8 cellular contexts compared by ENCODE assay signal in the genomic region with DNA sequence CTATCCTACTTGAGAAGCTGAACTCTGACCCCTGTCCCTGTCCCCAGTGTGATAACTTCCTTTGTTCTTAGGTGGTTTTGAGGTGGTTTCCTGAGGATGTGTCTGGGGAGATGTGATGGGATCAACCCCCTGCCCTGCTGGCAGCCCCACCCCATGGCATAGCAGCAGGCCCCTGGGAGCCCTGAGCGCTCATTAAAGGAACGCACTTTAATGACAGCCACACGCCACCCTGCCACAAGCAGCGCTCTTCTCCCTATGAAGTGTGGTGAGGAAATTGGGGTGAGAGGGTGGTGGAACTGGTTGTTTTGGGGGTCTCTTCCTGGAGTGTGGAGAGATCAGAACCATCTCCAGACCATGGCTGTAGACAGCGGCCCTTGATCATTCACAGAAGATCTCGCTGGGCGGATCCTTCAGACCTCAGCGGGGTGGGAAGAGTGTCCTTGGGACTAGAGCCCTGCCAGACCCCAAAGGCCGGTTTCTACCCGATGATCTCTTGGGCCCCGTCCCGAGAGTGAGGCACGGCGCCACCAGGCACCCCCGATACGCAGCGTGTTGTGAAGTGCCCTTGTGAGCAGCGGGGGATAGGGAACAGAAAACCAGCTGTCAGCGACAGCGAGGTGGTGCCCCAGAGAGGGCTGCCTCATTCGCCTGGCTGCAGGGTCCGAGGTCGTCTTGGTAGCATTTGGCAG. TPM values are rescaled to one million over a fixed set of nuclear protein-coding genes. Genes with fewer than 3 reads are reported as not detected.
DNase-seq lines count a peak whose midpoint lies in the region; ATAC-seq and TF ChIP-seq lines count a peak whose summit lies in the region.

No MANE protein-coding gene starts in this region.

- H3K36me3 Mint-ChIP-seq in CD4-positive, alpha-beta T cell (ENCODE audit: low read depth) = peaks cover 34% of the 10 kb centered on the region
- no peaks in the 10 kb centered on the region for H3K36me3 Mint-ChIP-seq in neural progenitor cell

- peaks cover 47% of the 10 kb centered on the region for H3K4me1 Mint-ChIP-seq in CD4-positive, alpha-beta T cell (ENCODE audit: low read depth)
- peaks cover 32% of the 10 kb centered on the region for H3K4me1 Mint-ChIP-seq in neural progenitor cell

- H3K27ac ChIP-seq in CD4-positive, alpha-beta T cell (ENCODE audit: low read depth, low read length) = peak overlapping the region; percentile 77
- H3K27ac ChIP-seq in colonic mucosa (peak overlapping the region; percentile 62), neural progenitor cell (no peak overlapping the region)

- no peak for TF ChIP-seq CTCF in CD4-positive, alpha-beta T cell (IDR thresholded peaks at IDR 0.05)
- TF ChIP-seq CTCF in colonic mucosa (IDR thresholded peaks at IDR 0.05) (no peak), neural progenitor cell (IDR thresholded peaks at IDR 0.05) (no peak), GM20000 (IDR thresholded peaks at IDR 0.05; ENCODE audit: extremely low read depth, missing control alignments) (no peak)

- no peak for ATAC-seq in CD4-positive, alpha-beta T cell (ENCODE audit: poor library complexity)
- ATAC-seq in HG03460 (IDR thresholded peaks at IDR 0.05; ENCODE audit: unreplicated experiment) = peak; percentile 13

- POLR2A ChIA-PET in CD4-positive, alpha-beta T cell (lab: Charles Lee) = interaction anchor here (0.6 to 2.4 kb wide), 13 partner anchors 10 to 647 kb away, joined by 3 to 35 read pairs (median 3); a partner anchor contains a TSS

- H3K4me3 ChIP-seq in colonic mucosa (no peak overlapping the region), neural progenitor cell (no peak overlapping the region)

- peak overlapping the region; percentile 86 for H3K4me3 Mint-ChIP-seq in CD4-positive, alpha-beta T cell
- H3K4me3 Mint-ChIP-seq in neural progenitor cell = no peak overlapping the region

- H3K36me3 ChIP-seq in colonic mucosa (no peaks in the 10 kb centered on the region), neural progenitor cell (no peaks in the 10 kb centered on the region)

- no peaks in the 10 kb centered on the region for H3F3A ChIP-seq in neural progenitor cell (ENCODE audit: low read depth)

- H3K9me3 ChIP-seq in CD4-positive, alpha-beta T cell (ENCODE audit: control insufficient read depth, low read length) = no peaks in the 10 kb centered on the region
- H3K9me3 ChIP-seq in colonic mucosa (no peaks in the 10 kb centered on the region), neural progenitor cell (ENCODE audit: low read depth) (no peaks in the 10 kb centered on the region)

- DNase-seq in CD4-positive, alpha-beta T cell = peak in 1 of 10 experiments; percentile 15
- DNase-seq in colonic mucosa (no peak), neural progenitor cell (ENCODE audit: low spot score) (no peak), GM20000 (ENCODE audit: low spot score) (no peak), cerebellum (ENCODE audit: low spot score) (no peak), NCI-H2107 treated with DMSO at 0.1 percent for 48 hours (lab: John Stamatoyannopoulos, UW; ENCODE audit: unreplicated experiment) (no peak), GOT3 (lab: John Stamatoyannopoulos, UW) (no peak)

- H3K4me2 ChIP-seq in neural progenitor cell = no peak overlapping the region

- H3K27ac Mint-ChIP-seq in CD4-positive, alpha-beta T cell = peak overlapping the region; percentile 92
- H3K27ac Mint-ChIP-seq in neural progenitor cell = peak overlapping the region; percentile 74

- no peaks in the 10 kb centered on the region for H3K27me3 ChIP-seq in CD4-positive, alpha-beta T cell (ENCODE audit: control insufficient read depth, insufficient read depth, low read length)
- H3K27me3 ChIP-seq in colonic mucosa = no peaks in the 10 kb centered on the region
- no peaks in the 10 kb centered on the region for H3K27me3 ChIP-seq in neural progenitor cell

- no peaks in the 10 kb centered on the region for H3K79me2 ChIP-seq in neural progenitor cell (ENCODE audit: low read depth)

- no peak overlapping the region for H2AFZ ChIP-seq in neural progenitor cell (replicated peaks)

- no peaks in the 10 kb centered on the region for H3K9me3 Mint-ChIP-seq in CD4-positive, alpha-beta T cell
- H3K9me3 Mint-ChIP-seq in neural progenitor cell = no peaks in the 10 kb centered on the region

- H3K27me3 Mint-ChIP-seq in CD4-positive, alpha-beta T cell = no peaks in the 10 kb centered on the region
- peaks cover 2% of the 10 kb centered on the region for H3K27me3 Mint-ChIP-seq in neural progenitor cell (ENCODE audit: insufficient read depth, low read depth)

- peaks cover 12% of the 10 kb centered on the region for H3K4me1 ChIP-seq in colonic mucosa
- H3K4me1 ChIP-seq in neural progenitor cell = peaks cover 6% of the 10 kb centered on the region

- CTCF ChIA-PET in CD4-positive, alpha-beta T cell (lab: Charles Lee) = interaction anchor here (0.6 to 3.9 kb wide), 19 partner anchors 8 to 425 kb away, joined by 3 to 34 read pairs (median 5); a partner anchor contains a TSS

- H3K9ac ChIP-seq in colonic mucosa (ENCODE audit: low read depth in 2 of 2, low read length in 2 of 2) = peak overlapping the region in 1 of 2 donors; percentile 38
- no peak overlapping the region for H3K9ac ChIP-seq in neural progenitor cell

- intact Hi-C loops in CD4-positive, alpha-beta T cell (cut with DNase I, micrococcal nuclease) = loop anchor here (1.0 to 5.0 kb wide), 5 partner anchors 44 to 262 kb away; a partner anchor contains a TSS
- intact Hi-C loops in colonic mucosa (cut with DNase I) = no loop called here

- no peaks in the 10 kb centered on the region for H4K20me1 ChIP-seq in neural progenitor cell (ENCODE audit: low read depth)

RNA-seq across cellular contexts. Expression of a gene that starts 45.4 kb away (rescaled TPM):
- 10 to 100 TPM; 34.6 to 38.0 TPM for total RNA-seq in CD4-positive, alpha-beta T cell
- total RNA-seq in colonic mucosa (10 to 100 TPM; 46.0 to 53.5 TPM), neural progenitor cell (ENCODE audit: low replicate concordance) (2.5 and 4.8 TPM in 2 replicates), cerebellum (68.6 TPM)
